In genomic region chr10:74176380-74177139, GRCh38 we compare ENCODE assay signal across 1 cellular context.
A peak's percentile ranks its signal among the peaks of the same experiment; 100 is the strongest.
TF ChIP-seq lines count a peak whose summit lies in the region.

No MANE protein-coding gene starts in this region.

TF ChIP-seq in WTC11, 78 proteins besides CTCF, POLR2A, EP300 and RAD21 (continued from another document):
- no peak for TF ChIP-seq STAT6 (CRISPR knock-in tag; conservative IDR thresholded peaks at IDR 0.05; ENCODE audit: low read depth)
- TF ChIP-seq IRF2 (CRISPR knock-in tag; IDR thresholded peaks at IDR 0.05; ENCODE audit: borderline replicate concordance, low read depth) = no peak
- peak; percentile 70 for TF ChIP-seq GABPB1 (CRISPR knock-in tag; IDR thresholded peaks at IDR 0.05)
- TF ChIP-seq IRF1 (CRISPR knock-in tag; IDR thresholded peaks at IDR 0.05) = peak; percentile 52; the same call in 1 of the 2 replicates
- TF ChIP-seq CREB1 (CRISPR knock-in tag; IDR thresholded peaks at IDR 0.05) = peak; percentile 49
- TF ChIP-seq E2F1 (CRISPR knock-in tag; IDR thresholded peaks at IDR 0.05) = peak; percentile 67; the same call in 1 of the 2 replicates
- peak; percentile 68; the same call in 1 of the 2 replicates for TF ChIP-seq PREB (CRISPR knock-in tag; IDR thresholded peaks at IDR 0.05; ENCODE audit: borderline replicate concordance)
- 0 out of 2 replicates have a peak, but pooled peaks have one; percentile 29 for TF ChIP-seq ATF1 (CRISPR knock-in tag; IDR thresholded peaks at IDR 0.05)
